1 cellular context compared by ENCODE assay signal in the genomic region with DNA sequence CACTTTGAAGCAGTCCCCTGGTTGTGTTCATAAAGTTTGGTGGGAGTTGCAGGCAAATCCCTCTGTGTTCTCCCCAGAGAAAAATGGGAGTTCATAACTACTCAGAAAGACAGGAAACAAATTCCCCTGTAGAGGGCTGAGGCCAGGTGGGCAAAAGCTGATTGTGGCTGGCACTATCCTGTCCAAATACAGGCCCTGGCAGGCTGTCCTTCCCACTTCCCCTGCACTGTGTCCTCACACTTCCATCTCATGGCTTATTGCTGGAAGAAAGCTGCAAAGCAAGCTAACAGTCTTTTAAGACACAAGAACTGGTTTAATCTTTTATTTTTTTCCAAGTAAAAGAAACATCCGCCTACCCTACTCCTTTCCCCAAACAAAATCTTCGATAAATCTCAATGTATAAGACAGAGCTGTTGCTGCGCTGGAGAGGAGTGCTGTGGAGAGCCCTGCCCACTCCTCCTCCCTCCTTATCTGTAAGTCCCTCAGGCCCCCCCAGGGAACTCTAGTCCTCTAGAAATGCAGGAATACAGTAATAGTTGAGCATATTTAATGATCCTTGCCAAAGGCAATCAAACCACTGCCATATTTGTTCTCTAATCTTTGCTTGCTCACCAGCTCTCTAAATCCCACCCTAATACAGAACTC.
TF ChIP-seq lines count a peak whose summit lies in the region.

No MANE protein-coding gene starts in this region.

TF ChIP-seq in GM12878, 131 proteins besides CTCF, POLR2A, EP300 and RAD21:
- no peak for TF ChIP-seq MYB (IDR thresholded peaks at IDR 0.05; ENCODE audit: borderline replicate concordance, low read depth, low read length)
- TF ChIP-seq CREM (IDR thresholded peaks at IDR 0.05; ENCODE audit: low read depth): no peak
- no peak for TF ChIP-seq RFX5 (IDR thresholded peaks at IDR 0.05; ENCODE audit: low read depth, low read length)
- TF ChIP-seq, protein P1, sequence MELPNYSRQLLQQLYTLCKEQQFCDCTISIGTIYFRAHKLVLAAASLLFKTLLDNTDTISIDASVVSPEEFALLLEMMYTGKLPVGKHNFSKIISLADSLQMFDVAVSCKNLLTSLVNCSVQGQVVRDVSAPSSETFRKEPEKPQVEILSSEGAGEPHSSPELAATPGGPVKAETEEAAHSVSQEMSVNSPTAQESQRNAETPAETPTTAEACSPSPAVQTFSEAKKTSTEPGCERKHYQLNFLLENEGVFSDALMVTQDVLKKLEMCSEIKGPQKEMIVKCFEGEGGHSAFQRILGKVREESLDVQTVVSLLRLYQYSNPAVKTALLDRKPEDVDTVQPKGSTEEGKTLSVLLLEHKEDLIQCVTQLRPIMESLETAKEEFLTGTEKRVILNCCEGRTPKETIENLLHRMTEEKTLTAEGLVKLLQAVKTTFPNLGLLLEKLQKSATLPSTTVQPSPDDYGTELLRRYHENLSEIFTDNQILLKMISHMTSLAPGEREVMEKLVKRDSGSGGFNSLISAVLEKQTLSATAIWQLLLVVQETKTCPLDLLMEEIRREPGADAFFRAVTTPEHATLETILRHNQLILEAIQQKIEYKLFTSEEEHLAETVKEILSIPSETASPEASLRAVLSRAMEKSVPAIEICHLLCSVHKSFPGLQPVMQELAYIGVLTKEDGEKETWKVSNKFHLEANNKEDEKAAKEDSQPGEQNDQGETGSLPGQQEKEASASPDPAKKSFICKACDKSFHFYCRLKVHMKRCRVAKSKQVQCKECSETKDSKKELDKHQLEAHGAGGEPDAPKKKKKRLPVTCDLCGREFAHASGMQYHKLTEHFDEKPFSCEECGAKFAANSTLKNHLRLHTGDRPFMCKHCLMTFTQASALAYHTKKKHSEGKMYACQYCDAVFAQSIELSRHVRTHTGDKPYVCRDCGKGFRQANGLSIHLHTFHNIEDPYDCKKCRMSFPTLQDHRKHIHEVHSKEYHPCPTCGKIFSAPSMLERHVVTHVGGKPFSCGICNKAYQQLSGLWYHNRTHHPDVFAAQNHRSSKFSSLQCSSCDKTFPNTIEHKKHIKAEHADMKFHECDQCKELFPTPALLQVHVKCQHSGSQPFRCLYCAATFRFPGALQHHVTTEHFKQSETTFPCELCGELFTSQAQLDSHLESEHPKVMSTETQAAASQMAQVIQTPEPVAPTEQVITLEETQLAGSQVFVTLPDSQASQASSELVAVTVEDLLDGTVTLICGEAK (IDR thresholded peaks at IDR 0.05; ENCODE audit: borderline replicate concordance): no peak
- TF ChIP-seq, protein P2, sequence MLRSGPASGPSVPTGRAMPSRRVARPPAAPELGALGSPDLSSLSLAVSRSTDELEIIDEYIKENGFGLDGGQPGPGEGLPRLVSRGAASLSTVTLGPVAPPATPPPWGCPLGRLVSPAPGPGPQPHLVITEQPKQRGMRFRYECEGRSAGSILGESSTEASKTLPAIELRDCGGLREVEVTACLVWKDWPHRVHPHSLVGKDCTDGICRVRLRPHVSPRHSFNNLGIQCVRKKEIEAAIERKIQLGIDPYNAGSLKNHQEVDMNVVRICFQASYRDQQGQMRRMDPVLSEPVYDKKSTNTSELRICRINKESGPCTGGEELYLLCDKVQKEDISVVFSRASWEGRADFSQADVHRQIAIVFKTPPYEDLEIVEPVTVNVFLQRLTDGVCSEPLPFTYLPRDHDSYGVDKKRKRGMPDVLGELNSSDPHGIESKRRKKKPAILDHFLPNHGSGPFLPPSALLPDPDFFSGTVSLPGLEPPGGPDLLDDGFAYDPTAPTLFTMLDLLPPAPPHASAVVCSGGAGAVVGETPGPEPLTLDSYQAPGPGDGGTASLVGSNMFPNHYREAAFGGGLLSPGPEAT (IDR thresholded peaks at IDR 0.05; ENCODE audit: low read depth): no peak
